8 cellular contexts compared by ENCODE assay signal in the genomic region with DNA sequence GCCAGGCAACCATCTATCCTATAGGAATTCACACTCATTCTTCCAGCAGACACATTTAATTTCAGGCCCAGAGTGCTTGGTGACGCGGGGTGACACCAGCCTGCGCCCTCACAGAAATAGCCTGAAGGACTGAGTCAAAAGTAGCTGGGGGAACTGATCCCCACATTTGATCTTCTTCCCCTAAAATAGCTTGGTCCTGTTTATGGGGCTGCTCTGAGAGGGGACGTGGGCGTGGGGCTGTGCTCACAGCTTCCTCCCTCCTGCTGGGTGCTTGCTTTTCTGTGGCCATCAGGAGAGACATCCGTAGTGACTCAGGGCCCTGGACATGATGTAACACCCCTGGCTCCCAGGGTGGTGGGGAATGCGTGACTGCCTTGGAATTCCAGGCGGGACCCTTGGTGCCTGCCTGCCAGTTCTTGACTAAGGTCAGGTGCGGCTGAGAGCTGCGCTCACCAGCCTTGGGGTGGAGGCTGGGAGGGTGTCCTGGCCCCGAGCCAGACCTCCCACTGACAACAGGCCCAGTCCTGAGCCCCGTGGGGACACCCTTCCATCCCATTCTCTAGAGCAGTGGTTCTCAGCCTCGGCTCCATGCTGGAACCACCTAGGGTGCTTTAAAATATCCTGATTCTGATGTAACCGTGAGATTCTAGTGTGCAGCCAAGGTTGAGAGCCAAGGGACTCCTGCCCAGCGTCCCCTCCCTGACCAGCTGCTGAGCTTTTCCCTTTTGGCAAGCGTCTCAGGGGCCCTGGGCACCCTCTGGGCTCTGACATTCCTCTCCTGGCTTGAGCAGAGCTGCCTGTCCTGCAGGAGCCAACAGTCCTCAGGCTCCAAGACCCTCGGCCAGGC. TPM values are rescaled to one million over a fixed set of nuclear protein-coding genes. Genes with fewer than 3 reads are reported as not detected.
DNase-seq lines count a peak whose midpoint lies in the region; ATAC-seq, FAIRE-seq and TF ChIP-seq lines count a peak whose summit lies in the region.

No MANE protein-coding gene starts in this region.

- H3K27me3 ChIP-seq in ACC112 (ENCODE audit: insufficient read depth, low read length): no peaks in the 10 kb centered on the region
- no peaks in the 10 kb centered on the region for H3K27me3 ChIP-seq in keratinocyte (ENCODE audit: control insufficient read depth, extremely low read depth, insufficient read depth, low read length)
- no peaks in the 10 kb centered on the region for H3K27me3 ChIP-seq in upper lobe of left lung

- H3K27ac ChIP-seq in ACC112 (ENCODE audit: low read depth, low read length) (peak overlapping the region; percentile 96), keratinocyte (ENCODE audit: control insufficient read depth, insufficient read depth, low read length) (peak overlapping the region; percentile 83), upper lobe of left lung (peak overlapping the region; percentile 17 to 64 (median 54))

- ATAC-seq in upper lobe of left lung (ENCODE audit: low FRiP score in 2 of 2) (peak; percentile 80 to 88), GM18907 (IDR thresholded peaks at IDR 0.05; ENCODE audit: unreplicated experiment) (no peak), GM18502 (IDR thresholded peaks at IDR 0.05; ENCODE audit: poor library complexity, unreplicated experiment) (no peak), GM18861 (IDR thresholded peaks at IDR 0.05; ENCODE audit: unreplicated experiment) (no peak)

- H3K4me3 ChIP-seq in ACC112 (ENCODE audit: low read depth, low read length) (peak overlapping the region; percentile 27; the same call in 1 of the 2 replicates), astrocyte of the cerebellum (ENCODE audit: low read depth, low read length) (no peak overlapping the region), keratinocyte (ENCODE audit: control insufficient read depth in 2 of 3, extremely low read depth in 1 of 3, insufficient read depth in 2 of 3, low read depth in 1 of 3, low read length in 3 of 3) (peak overlapping the region in 1 of 3 experiments; percentile 36), upper lobe of left lung (no peak overlapping the region)

- dilution Hi-C loops in keratinocyte (cut with MboI; ENCODE audit: extremely low pct_ligation_motif_present, low sequenced_read_pairs): no loop called here

- H3K9ac ChIP-seq in keratinocyte (ENCODE audit: control insufficient read depth, extremely low read depth, insufficient read depth, low read length): peak overlapping the region; percentile 73

- 53 to 57% methylated on average over 13 to 16 of the region's 17 CpGs for WGBS in upper lobe of left lung, 2 donors

- H3K36me3 ChIP-seq in ACC112 (ENCODE audit: insufficient read depth, low read length): no peaks in the 10 kb centered on the region
- H3K36me3 ChIP-seq in keratinocyte (ENCODE audit: control insufficient read depth in 2 of 2, extremely low read depth in 1 of 2, insufficient read depth in 2 of 2, low read length in 2 of 2): no peaks in the 10 kb centered on the region
- no peaks in the 10 kb centered on the region for H3K36me3 ChIP-seq in upper lobe of left lung

- H2AFZ ChIP-seq in ACC112 (ENCODE audit: low read length, unreplicated experiment): no peak overlapping the region
- no peak overlapping the region for H2AFZ ChIP-seq in keratinocyte (ENCODE audit: control insufficient read depth, low read length)

- no peak for TF ChIP-seq CTCF in astrocyte of the cerebellum (IDR thresholded peaks at IDR 0.05; ENCODE audit: low read depth, low read length, missing control alignments)
- no peak for TF ChIP-seq CTCF in keratinocyte (optimal IDR thresholded peaks at IDR 0.05 in 1 of 3, IDR thresholded peaks at IDR 0.05 in 1 of 3, conservative IDR thresholded peaks at IDR 0.05 in 1 of 3; ENCODE audit: extremely low read depth in 1 of 3, insufficient read depth in 2 of 3, low read length in 3 of 3)
- no peak for TF ChIP-seq CTCF in upper lobe of left lung (IDR thresholded peaks at IDR 0.05)

- peak in 2 of 4 donors; percentile 53 to 63 for TF ChIP-seq EP300 in upper lobe of left lung (IDR thresholded peaks at IDR 0.05)

- FAIRE-seq in keratinocyte (lab: Jason Lieb, UNC): peak; percentile 89

- H3K4me1 ChIP-seq in ACC112 (ENCODE audit: control insufficient read depth, insufficient read depth, low read length, unreplicated experiment): peaks cover 42% of the 10 kb centered on the region
- H3K4me1 ChIP-seq in keratinocyte (ENCODE audit: control insufficient read depth, extremely low read depth, insufficient read depth, low read length): peaks cover 35% of the 10 kb centered on the region
- H3K4me1 ChIP-seq in upper lobe of left lung: peaks cover 14 to 39% (median 29%) of the 10 kb centered on the region in 4 donors

- peak overlapping the region; percentile 73 for H3K4me2 ChIP-seq in keratinocyte (ENCODE audit: control insufficient read depth, extremely low read depth, insufficient read depth, low read depth, low read length)

- H3K9me1 ChIP-seq in keratinocyte (ENCODE audit: control insufficient read depth, extremely low read depth, insufficient read depth, low read length): no peaks in the 10 kb centered on the region

- no peaks in the 10 kb centered on the region for H4K20me1 ChIP-seq in keratinocyte (ENCODE audit: control insufficient read depth, extremely low read depth, insufficient read depth, low read length)

- H3K9me3 ChIP-seq in keratinocyte (ENCODE audit: control insufficient read depth, low read depth, low read length) (no peaks in the 10 kb centered on the region), upper lobe of left lung (no peaks in the 10 kb centered on the region)

- in situ Hi-C loops in astrocyte of the cerebellum (cut with HindIII; ENCODE audit: low sequenced_read_pairs): no loop called here

- no peak for TF ChIP-seq POLR2A in upper lobe of left lung (IDR thresholded peaks at IDR 0.05)

- DNase-seq in HS-27A (ENCODE audit: low read depth) (peak; percentile 97), astrocyte of the cerebellum (ENCODE audit: low read depth) (peak; percentile 89), keratinocyte (ENCODE audit: low read depth, low spot score) (peak; percentile 92), upper lobe of left lung (peak; percentile 80 to 82)

- H3K79me2 ChIP-seq in ACC112 (ENCODE audit: control insufficient read depth, insufficient read depth, low read length, unreplicated experiment): no peaks in the 10 kb centered on the region
- H3K79me2 ChIP-seq in keratinocyte (ENCODE audit: control insufficient read depth, insufficient read depth, low read length): no peaks in the 10 kb centered on the region

RNA-seq across cellular contexts. Expression of a gene that starts 47.4 kb away (rescaled TPM):
- polyA plus RNA-seq in keratinocyte: 9.5 to 12.2 TPM (median 10.7 TPM) in 3 replicates
- polyA plus RNA-seq in keratinocyte (2011; ENCODE audit: low read depth): 11.9 TPM
- 4.7 and 4.9 TPM in 2 replicates for polyA plus RNA-seq in keratinocyte (2011; cell fraction: cytosol; rRNA removed)
- 21.0 and 21.4 TPM in 2 replicates for polyA plus RNA-seq in keratinocyte (2011; cell fraction: nucleus; rRNA removed)
- polyA plus RNA-seq in keratinocyte (2012; ENCODE audit: low replicate concordance): 7.5 and 10.4 TPM in 2 replicates
- polyA minus RNA-seq in keratinocyte: 16.0 to 44.2 TPM (median 24.0 TPM) in 3 replicates
- 15.0 TPM for polyA minus RNA-seq in keratinocyte (2011; cell fraction: cytosol; rRNA and poly(A)+ RNA removed)
- polyA minus RNA-seq in keratinocyte (2011; cell fraction: nucleus; rRNA and poly(A)+ RNA removed): 19.5 and 21.6 TPM in 2 replicates
- total RNA-seq in upper lobe of left lung: 10 to 100 TPM; 39.6 to 89.0 (median 61.5) TPM

Comparison
In these comparisons a context has a peak if more than half of its experiments do, and no peak if none do; other contexts are left out.
1. ATAC-seq: peak in upper lobe of left lung (2 of 2); none in GM18907 (single experiment), GM18502 (single experiment) and GM18861 (single experiment).
2. Peak in every context shown above with its lines, with median percentiles within 50 percentile points of each other: H3K27ac ChIP-seq and DNase-seq.